ENCODE assay signal across 1 cellular context in the genomic region with DNA sequence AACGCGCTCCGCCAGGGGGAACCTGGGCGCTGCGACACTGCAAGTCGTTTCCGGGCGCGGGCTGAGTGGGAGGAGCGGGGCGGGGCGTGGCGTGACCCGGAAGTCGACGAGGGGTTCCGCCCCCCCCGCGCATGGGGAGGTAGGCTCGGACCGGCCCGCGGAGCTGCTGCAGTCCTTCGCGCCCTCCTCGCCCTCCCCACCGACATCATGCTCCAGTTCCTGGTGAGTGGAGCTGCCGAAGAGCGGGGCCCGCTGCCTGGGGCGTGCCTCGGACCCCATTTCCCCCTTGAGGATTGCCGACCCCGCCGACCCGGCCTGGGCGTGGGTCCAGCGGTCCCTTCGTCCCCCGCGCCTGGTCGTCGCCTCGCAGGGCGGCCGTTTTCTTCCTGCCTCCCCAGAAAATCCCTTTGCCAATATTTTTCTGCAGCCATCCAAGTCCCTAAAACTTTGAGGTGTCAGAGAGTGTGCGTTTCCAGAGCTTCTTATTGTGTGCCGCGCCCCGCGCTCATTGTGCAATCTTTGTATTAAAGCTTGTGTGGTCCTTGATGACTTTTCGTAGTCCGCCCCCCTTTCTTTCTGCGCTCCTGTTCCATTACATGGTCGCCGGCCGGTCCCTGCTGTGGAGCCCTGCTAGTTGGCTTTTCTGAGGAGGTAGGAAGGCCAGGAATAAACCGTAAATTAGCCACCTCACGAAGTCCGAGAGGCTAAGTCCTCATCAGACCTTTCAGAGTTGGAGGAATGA.
TF ChIP-seq lines count a peak whose summit lies in the region.

A gene (plus strand): TSS at position 142 of the 742 bp plus-strand sequence.

TF ChIP-seq in HEK293, 187 proteins besides CTCF, POLR2A, EP300 and RAD21 (continued from another document and continues in another):
- peak; percentile 84 for TF ChIP-seq EGR2 (tag by site-specific recombination; IDR thresholded peaks at IDR 0.05; ENCODE audit: low read depth)
- TF ChIP-seq ZSCAN16 (tag by site-specific recombination; IDR thresholded peaks at IDR 0.05) = no peak
- no peak for TF ChIP-seq ZBTB21 (tag by site-specific recombination; IDR thresholded peaks at IDR 0.05)
- no peak for TF ChIP-seq RBAK (tag by site-specific recombination; IDR thresholded peaks at IDR 0.05)
- 0 out of 2 replicates have a peak, but pooled peaks have one; percentile 37 for TF ChIP-seq MZF1 (tag by site-specific recombination; IDR thresholded peaks at IDR 0.05; ENCODE audit: borderline replicate concordance)
- TF ChIP-seq ZNF549 (tag by site-specific recombination; IDR thresholded peaks at IDR 0.05) = no peak
- peak; percentile 78 for TF ChIP-seq ZBTB17 (tag by site-specific recombination; IDR thresholded peaks at IDR 0.05)
- TF ChIP-seq ZNF423 (tag by site-specific recombination; IDR thresholded peaks at IDR 0.05) = peak; percentile 33; the same call in 1 of the 2 replicates
- TF ChIP-seq, protein P1, sequence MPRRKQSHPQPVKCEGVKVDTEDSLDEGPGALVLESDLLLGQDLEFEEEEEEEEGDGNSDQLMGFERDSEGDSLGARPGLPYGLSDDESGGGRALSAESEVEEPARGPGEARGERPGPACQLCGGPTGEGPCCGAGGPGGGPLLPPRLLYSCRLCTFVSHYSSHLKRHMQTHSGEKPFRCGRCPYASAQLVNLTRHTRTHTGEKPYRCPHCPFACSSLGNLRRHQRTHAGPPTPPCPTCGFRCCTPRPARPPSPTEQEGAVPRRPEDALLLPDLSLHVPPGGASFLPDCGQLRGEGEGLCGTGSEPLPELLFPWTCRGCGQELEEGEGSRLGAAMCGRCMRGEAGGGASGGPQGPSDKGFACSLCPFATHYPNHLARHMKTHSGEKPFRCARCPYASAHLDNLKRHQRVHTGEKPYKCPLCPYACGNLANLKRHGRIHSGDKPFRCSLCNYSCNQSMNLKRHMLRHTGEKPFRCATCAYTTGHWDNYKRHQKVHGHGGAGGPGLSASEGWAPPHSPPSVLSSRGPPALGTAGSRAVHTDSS (tag by site-specific recombination; IDR thresholded peaks at IDR 0.05) = peak; percentile 46
- TF ChIP-seq, protein P2, sequence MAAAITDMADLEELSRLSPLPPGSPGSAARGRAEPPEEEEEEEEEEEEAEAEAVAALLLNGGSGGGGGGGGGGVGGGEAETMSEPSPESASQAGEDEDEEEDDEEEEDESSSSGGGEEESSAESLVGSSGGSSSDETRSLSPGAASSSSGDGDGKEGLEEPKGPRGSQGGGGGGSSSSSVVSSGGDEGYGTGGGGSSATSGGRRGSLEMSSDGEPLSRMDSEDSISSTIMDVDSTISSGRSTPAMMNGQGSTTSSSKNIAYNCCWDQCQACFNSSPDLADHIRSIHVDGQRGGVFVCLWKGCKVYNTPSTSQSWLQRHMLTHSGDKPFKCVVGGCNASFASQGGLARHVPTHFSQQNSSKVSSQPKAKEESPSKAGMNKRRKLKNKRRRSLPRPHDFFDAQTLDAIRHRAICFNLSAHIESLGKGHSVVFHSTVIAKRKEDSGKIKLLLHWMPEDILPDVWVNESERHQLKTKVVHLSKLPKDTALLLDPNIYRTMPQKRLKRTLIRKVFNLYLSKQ (tag by site-specific recombination; IDR thresholded peaks at IDR 0.05; ENCODE audit: borderline replicate concordance) = no peak
- no peak for TF ChIP-seq ZNF350 (tag by site-specific recombination; IDR thresholded peaks at IDR 0.05)
- TF ChIP-seq, protein P3, sequence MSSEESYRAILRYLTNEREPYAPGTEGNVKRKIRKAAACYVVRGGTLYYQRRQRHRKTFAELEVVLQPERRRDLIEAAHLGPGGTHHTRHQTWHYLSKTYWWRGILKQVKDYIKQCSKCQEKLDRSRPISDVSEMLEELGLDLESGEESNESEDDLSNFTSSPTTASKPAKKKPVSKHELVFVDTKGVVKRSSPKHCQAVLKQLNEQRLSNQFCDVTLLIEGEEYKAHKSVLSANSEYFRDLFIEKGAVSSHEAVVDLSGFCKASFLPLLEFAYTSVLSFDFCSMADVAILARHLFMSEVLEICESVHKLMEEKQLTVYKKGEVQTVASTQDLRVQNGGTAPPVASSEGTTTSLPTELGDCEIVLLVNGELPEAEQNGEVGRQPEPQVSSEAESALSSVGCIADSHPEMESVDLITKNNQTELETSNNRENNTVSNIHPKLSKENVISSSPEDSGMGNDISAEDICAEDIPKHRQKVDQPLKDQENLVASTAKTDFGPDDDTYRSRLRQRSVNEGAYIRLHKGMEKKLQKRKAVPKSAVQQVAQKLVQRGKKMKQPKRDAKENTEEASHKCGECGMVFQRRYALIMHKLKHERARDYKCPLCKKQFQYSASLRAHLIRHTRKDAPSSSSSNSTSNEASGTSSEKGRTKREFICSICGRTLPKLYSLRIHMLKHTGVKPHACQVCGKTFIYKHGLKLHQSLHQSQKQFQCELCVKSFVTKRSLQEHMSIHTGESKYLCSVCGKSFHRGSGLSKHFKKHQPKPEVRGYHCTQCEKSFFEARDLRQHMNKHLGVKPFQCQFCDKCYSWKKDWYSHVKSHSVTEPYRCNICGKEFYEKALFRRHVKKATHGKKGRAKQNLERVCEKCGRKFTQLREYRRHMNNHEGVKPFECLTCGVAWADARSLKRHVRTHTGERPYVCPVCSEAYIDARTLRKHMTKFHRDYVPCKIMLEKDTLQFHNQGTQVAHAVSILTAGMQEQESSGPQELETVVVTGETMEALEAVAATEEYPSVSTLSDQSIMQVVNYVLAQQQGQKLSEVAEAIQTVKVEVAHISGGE (tag by site-specific recombination; conservative IDR thresholded peaks at IDR 0.05; ENCODE audit: low read depth) = peak; percentile 98
- TF ChIP-seq ZBTB48 (tag by site-specific recombination; IDR thresholded peaks at IDR 0.05) = peak; percentile 63
- TF ChIP-seq, protein P4, sequence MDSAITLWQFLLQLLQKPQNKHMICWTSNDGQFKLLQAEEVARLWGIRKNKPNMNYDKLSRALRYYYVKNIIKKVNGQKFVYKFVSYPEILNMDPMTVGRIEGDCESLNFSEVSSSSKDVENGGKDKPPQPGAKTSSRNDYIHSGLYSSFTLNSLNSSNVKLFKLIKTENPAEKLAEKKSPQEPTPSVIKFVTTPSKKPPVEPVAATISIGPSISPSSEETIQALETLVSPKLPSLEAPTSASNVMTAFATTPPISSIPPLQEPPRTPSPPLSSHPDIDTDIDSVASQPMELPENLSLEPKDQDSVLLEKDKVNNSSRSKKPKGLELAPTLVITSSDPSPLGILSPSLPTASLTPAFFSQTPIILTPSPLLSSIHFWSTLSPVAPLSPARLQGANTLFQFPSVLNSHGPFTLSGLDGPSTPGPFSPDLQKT (IDR thresholded peaks at IDR 0.05; ENCODE audit: borderline replicate concordance, low read depth, low read length) = peak; percentile 90; the same call in 1 of the 2 replicates
- no peak for TF ChIP-seq ZNF202 (tag by site-specific recombination; IDR thresholded peaks at IDR 0.05; ENCODE audit: borderline replicate concordance)
- TF ChIP-seq, protein P5, sequence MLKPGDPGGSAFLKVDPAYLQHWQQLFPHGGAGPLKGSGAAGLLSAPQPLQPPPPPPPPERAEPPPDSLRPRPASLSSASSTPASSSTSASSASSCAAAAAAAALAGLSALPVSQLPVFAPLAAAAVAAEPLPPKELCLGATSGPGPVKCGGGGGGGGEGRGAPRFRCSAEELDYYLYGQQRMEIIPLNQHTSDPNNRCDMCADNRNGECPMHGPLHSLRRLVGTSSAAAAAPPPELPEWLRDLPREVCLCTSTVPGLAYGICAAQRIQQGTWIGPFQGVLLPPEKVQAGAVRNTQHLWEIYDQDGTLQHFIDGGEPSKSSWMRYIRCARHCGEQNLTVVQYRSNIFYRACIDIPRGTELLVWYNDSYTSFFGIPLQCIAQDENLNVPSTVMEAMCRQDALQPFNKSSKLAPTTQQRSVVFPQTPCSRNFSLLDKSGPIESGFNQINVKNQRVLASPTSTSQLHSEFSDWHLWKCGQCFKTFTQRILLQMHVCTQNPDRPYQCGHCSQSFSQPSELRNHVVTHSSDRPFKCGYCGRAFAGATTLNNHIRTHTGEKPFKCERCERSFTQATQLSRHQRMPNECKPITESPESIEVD (tag by site-specific recombination; IDR thresholded peaks at IDR 0.05) = no peak
- TF ChIP-seq ZIC2 (tag by site-specific recombination; IDR thresholded peaks at IDR 0.05) = peak; percentile 32
- TF ChIP-seq YY2 (tag by site-specific recombination; IDR thresholded peaks at IDR 0.05) = 0 out of 2 replicates have a peak, but pooled peaks have one; percentile 38
- TF ChIP-seq ZNF792 (tag by site-specific recombination; IDR thresholded peaks at IDR 0.05) = no peak
- TF ChIP-seq ZNF184 (tag by site-specific recombination; IDR thresholded peaks at IDR 0.05) = no peak
- TF ChIP-seq, protein P6, sequence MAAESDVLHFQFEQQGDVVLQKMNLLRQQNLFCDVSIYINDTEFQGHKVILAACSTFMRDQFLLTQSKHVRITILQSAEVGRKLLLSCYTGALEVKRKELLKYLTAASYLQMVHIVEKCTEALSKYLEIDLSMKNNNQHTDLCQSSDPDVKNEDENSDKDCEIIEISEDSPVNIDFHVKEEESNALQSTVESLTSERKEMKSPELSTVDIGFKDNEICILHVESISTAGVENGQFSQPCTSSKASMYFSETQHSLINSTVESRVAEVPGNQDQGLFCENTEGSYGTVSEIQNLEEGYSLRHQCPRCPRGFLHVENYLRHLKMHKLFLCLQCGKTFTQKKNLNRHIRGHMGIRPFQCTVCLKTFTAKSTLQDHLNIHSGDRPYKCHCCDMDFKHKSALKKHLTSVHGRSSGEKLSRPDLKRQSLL (tag by site-specific recombination; IDR thresholded peaks at IDR 0.05) = no peak; the same call in none of the 2 replicates
- peak; percentile 80 for TF ChIP-seq ZNF76 (tag by site-specific recombination; IDR thresholded peaks at IDR 0.05; ENCODE audit: borderline replicate concordance, low read depth)
- TF ChIP-seq ZNF544 (tag by site-specific recombination; IDR thresholded peaks at IDR 0.05) = no peak
- TF ChIP-seq ZNF37A (tag by site-specific recombination; IDR thresholded peaks at IDR 0.05) = no peak
- 0 out of 2 replicates have a peak, but pooled peaks have one; percentile 7 for TF ChIP-seq ZNF596 (tag by site-specific recombination; IDR thresholded peaks at IDR 0.05)
- TF ChIP-seq ZNF747 (tag by site-specific recombination; IDR thresholded peaks at IDR 0.05) = no peak
- TF ChIP-seq, protein P7, sequence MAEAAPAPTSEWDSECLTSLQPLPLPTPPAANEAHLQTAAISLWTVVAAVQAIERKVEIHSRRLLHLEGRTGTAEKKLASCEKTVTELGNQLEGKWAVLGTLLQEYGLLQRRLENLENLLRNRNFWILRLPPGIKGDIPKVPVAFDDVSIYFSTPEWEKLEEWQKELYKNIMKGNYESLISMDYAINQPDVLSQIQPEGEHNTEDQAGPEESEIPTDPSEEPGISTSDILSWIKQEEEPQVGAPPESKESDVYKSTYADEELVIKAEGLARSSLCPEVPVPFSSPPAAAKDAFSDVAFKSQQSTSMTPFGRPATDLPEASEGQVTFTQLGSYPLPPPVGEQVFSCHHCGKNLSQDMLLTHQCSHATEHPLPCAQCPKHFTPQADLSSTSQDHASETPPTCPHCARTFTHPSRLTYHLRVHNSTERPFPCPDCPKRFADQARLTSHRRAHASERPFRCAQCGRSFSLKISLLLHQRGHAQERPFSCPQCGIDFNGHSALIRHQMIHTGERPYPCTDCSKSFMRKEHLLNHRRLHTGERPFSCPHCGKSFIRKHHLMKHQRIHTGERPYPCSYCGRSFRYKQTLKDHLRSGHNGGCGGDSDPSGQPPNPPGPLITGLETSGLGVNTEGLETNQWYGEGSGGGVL (tag by site-specific recombination; IDR thresholded peaks at IDR 0.05) = peak; percentile 75
- TF ChIP-seq ZNF248 (tag by site-specific recombination; IDR thresholded peaks at IDR 0.05) = no peak
- peak; percentile 91 for TF ChIP-seq KLF1 (tag by site-specific recombination; IDR thresholded peaks at IDR 0.05)
- TF ChIP-seq KLF16 (tag by site-specific recombination; IDR thresholded peaks at IDR 0.05) = peak; percentile 96
- TF ChIP-seq ZNF138 (tag by site-specific recombination; IDR thresholded peaks at IDR 0.05; ENCODE audit: borderline replicate concordance) = no peak
- no peak for TF ChIP-seq ZNF426 (tag by site-specific recombination; IDR thresholded peaks at IDR 0.05)
- TF ChIP-seq, protein P8, sequence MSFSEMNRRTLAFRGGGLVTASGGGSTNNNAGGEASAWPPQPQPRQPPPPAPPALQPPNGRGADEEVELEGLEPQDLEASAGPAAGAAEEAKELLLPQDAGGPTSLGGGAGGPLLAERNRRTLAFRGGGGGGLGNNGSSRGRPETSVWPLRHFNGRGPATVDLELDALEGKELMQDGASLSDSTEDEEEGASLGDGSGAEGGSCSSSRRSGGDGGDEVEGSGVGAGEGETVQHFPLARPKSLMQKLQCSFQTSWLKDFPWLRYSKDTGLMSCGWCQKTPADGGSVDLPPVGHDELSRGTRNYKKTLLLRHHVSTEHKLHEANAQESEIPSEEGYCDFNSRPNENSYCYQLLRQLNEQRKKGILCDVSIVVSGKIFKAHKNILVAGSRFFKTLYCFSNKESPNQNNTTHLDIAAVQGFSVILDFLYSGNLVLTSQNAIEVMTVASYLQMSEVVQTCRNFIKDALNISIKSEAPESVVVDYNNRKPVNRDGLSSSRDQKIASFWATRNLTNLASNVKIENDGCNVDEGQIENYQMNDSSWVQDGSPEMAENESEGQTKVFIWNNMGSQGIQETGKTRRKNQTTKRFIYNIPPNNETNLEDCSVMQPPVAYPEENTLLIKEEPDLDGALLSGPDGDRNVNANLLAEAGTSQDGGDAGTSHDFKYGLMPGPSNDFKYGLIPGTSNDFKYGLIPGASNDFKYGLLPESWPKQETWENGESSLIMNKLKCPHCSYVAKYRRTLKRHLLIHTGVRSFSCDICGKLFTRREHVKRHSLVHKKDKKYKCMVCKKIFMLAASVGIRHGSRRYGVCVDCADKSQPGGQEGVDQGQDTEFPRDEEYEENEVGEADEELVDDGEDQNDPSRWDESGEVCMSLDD (tag by site-specific recombination; IDR thresholded peaks at IDR 0.05) = peak; percentile 85
- TF ChIP-seq, protein P9, sequence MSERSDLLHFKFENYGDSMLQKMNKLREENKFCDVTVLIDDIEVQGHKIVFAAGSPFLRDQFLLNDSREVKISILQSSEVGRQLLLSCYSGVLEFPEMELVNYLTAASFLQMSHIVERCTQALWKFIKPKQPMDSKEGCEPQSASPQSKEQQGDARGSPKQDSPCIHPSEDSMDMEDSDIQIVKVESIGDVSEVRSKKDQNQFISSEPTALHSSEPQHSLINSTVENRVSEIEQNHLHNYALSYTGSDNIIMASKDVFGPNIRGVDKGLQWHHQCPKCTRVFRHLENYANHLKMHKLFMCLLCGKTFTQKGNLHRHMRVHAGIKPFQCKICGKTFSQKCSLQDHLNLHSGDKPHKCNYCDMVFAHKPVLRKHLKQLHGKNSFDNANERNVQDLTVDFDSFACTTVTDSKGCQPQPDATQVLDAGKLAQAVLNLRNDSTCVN (tag by site-specific recombination; optimal IDR thresholded peaks at IDR 0.05) = peak; percentile 91
- no peak for TF ChIP-seq ZNF266 (tag by site-specific recombination; IDR thresholded peaks at IDR 0.05; ENCODE audit: low read depth)
- TF ChIP-seq, protein P10, sequence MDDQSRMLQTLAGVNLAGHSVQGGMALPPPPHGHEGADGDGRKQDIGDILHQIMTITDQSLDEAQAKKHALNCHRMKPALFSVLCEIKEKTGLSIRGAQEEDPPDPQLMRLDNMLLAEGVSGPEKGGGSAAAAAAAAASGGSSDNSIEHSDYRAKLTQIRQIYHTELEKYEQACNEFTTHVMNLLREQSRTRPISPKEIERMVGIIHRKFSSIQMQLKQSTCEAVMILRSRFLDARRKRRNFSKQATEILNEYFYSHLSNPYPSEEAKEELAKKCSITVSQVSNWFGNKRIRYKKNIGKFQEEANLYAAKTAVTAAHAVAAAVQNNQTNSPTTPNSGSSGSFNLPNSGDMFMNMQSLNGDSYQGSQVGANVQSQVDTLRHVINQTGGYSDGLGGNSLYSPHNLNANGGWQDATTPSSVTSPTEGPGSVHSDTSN (CRISPR knock-in tag; IDR thresholded peaks at IDR 0.05) = peak; percentile 45; the same call in 1 of the 2 replicates
- peak; percentile 92; the same call in 1 of the 2 replicates for TF ChIP-seq ZFP37 (tag by site-specific recombination; IDR thresholded peaks at IDR 0.05)
- TF ChIP-seq ZNF548 (tag by site-specific recombination; IDR thresholded peaks at IDR 0.05) = no peak
- TF ChIP-seq KLF9 (tag by site-specific recombination; IDR thresholded peaks at IDR 0.05; ENCODE audit: low read depth) = peak; percentile 98
